Comparison of ENCODE assay signal across 16 cellular contexts in the genomic region with DNA sequence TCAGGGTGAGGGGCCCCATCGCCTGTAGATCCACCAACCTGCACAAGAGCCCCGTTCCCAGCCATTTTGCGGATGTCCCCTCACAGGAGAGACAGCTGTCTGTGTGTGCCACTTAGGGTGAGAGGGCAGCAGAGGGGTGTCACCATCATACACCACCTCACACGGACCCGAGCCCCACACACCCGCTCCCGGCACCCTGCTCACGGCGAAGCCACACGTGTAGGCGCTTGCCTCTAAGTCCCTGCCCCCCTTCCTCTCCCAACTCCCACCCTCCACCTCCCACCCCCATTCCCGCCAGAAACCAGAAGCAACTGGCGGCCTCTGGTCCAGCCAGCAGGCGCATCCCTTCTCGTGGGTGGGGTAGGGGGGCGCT. TPM values are rescaled to one million over a fixed set of nuclear protein-coding genes. Genes with fewer than 3 reads are reported as not detected.
A peak's percentile ranks its signal among the peaks of the same experiment; 100 is the strongest.
DNase-seq lines count a peak whose midpoint lies in the region; ATAC-seq, FAIRE-seq and TF ChIP-seq lines count a peak whose summit lies in the region.
"Had no signal": no experiment of that assay in that cellular context is flagged by ENCODE, and none has a peak within 500 bp of the region (broad histone marks: within the 10 kb centered on the region; RNA-seq: fewer than 3 reads in every experiment).

No MANE protein-coding gene starts in this region.

- H3K27me3 ChIP-seq in BE2C (no peaks in the 10 kb centered on the region), H7 (ENCODE audit: control insufficient read depth, insufficient read depth, low read length) (peaks cover 24% of the 10 kb centered on the region), GM23248 (replicated peaks; ENCODE audit: insufficient read depth) (no peaks in the 10 kb centered on the region)

- H3K4me1 ChIP-seq in BE2C: peaks cover 3% of the 10 kb centered on the region; the same call in 1 of the 2 replicates
- no peaks in the 10 kb centered on the region for H3K4me1 ChIP-seq in GM23248 (ENCODE audit: insufficient read depth)

- H3K9me3 ChIP-seq in BE2C: no peaks in the 10 kb centered on the region
- no peaks in the 10 kb centered on the region for H3K9me3 ChIP-seq in GM23248 (ENCODE audit: low read depth)
- H3K9me3 ChIP-seq: breast epithelium, uterus had no signal

- no peaks in the 10 kb centered on the region for H3K36me3 Mint-ChIP-seq in activated B cell treated with CpG ODN at 0.5 μM for 24 hours (ENCODE audit: low read depth)
- no peaks in the 10 kb centered on the region for H3K36me3 Mint-ChIP-seq in mesothelial cell of epicardium
- H3K36me3 Mint-ChIP-seq: CD8-positive, alpha-beta T cell had no signal

- TF ChIP-seq CTCF in BE2C (IDR thresholded peaks at IDR 0.05; ENCODE audit: low read depth, low read length) (no peak), activated B cell treated with CpG ODN at 0.5 μM for 24 hours (IDR thresholded peaks at IDR 0.05) (no peak), mesothelial cell of epicardium (IDR thresholded peaks at IDR 0.05; ENCODE audit: unreplicated experiment) (no peak)

- CTCF ChIA-PET in activated B cell treated with CpG ODN at 0.5 μM for 24 hours (lab: Charles Lee): interaction anchor here (0.8 kb wide), 1 partner anchor 146 kb away, joined by 3 read pairs; no protein-coding TSS in a partner anchor

- no peaks in the 10 kb centered on the region for H3K9me3 Mint-ChIP-seq in activated B cell treated with CpG ODN at 0.5 μM for 24 hours
- H3K9me3 Mint-ChIP-seq in mesothelial cell of epicardium: no peaks in the 10 kb centered on the region
- H3K9me3 Mint-ChIP-seq: CD8-positive, alpha-beta T cell had no signal

- H3K9ac ChIP-seq in GM23248: no peak overlapping the region

- peaks cover 35% of the 10 kb centered on the region for H3K4me1 Mint-ChIP-seq in activated B cell treated with CpG ODN at 0.5 μM for 24 hours
- peaks cover 12% of the 10 kb centered on the region for H3K4me1 Mint-ChIP-seq in mesothelial cell of epicardium

- FAIRE-seq in frontal cortex (lab: Jason Lieb, UNC): no peak
- FAIRE-seq: K562, TTC549 had no signal

- POLR2A ChIA-PET in activated B cell treated with CpG ODN at 0.5 μM for 24 hours (lab: Charles Lee): no interaction called here

- no peak overlapping the region for H2AFZ ChIP-seq in GM23248

- peaks cover 53% of the 10 kb centered on the region for H3K27me3 Mint-ChIP-seq in activated B cell treated with CpG ODN at 0.5 μM for 24 hours
- peaks cover 58% of the 10 kb centered on the region for H3K27me3 Mint-ChIP-seq in mesothelial cell of epicardium (ENCODE audit: low read depth)

- intact Hi-C loops in activated B cell treated with CpG ODN at 0.5 μM for 24 hours (cut with micrococcal nuclease): loop anchor here (10.0 kb wide), 2 partner anchors 387 to 707 kb away; partner anchors contain the start of genes EIF3K, MAP4K1, MRPS12 and SARS2

- H3F3A ChIP-seq in GM23248 (ENCODE audit: insufficient read depth): peaks cover 6% of the 10 kb centered on the region; the same call in 1 of the 2 replicates

- no peak overlapping the region for H3K27ac ChIP-seq in GM23248
- H3K27ac ChIP-seq: breast epithelium, uterus had no signal

- in situ Hi-C loops in GM23248 (cut with MboI): no loop called here

- H3K4me2 ChIP-seq in GM23248 (ENCODE audit: unreplicated experiment): no peak overlapping the region

- 23 to 66% methylated on average over 3 to 16 of the region's 16 CpGs for WGBS in GM23248 (ENCODE audit: low coverage in 1 of 2, low lambda C conversion rate in 2 of 2, missing lambda C conversion rate in 2 of 2), 2 experiments

- no peak overlapping the region for H3K27ac Mint-ChIP-seq in activated B cell treated with CpG ODN at 0.5 μM for 24 hours
- H3K27ac Mint-ChIP-seq in mesothelial cell of epicardium: no peak overlapping the region
- H3K27ac Mint-ChIP-seq: CD8-positive, alpha-beta T cell had no signal

- DNase-seq in BE2C (peak; percentile 73), H7 (no peak), activated B cell treated with CpG ODN at 0.5 μM for 24 hours (no peak), mesothelial cell of epicardium (ENCODE audit: low spot score in 2 of 2, unreplicated experiment in 2 of 2) (no peak), NCI-H1436 treated with DMSO at 0.1 percent for 48 hours (lab: John Stamatoyannopoulos, UW) (no peak), GM23248 (no peak), frontal cortex (ENCODE audit: low spot score in 2 of 2) (no peak)
- DNase-seq: activated CD8-positive, alpha-beta memory T cell treated with anti-CD3 and anti-CD28 coated beads for 24 hours; activated naive CD4-positive, alpha-beta T cell; CD8-positive, alpha-beta T cell; GDM1; left cardiac atrium; uterus had no signal

- no peaks in the 10 kb centered on the region for H3K79me2 ChIP-seq in GM23248 (ENCODE audit: insufficient read depth)

- no peaks in the 10 kb centered on the region for H4K20me1 ChIP-seq in GM23248 (ENCODE audit: insufficient read depth)

- H3K4me3 ChIP-seq in BE2C (ENCODE audit: low read depth, low read length): peak overlapping the region; percentile 19
- peak overlapping the region; percentile 31 for H3K4me3 ChIP-seq in H7 (ENCODE audit: insufficient read depth, low read depth, low read length)
- no peak overlapping the region for H3K4me3 ChIP-seq in GM23248
- H3K4me3 ChIP-seq: K562, uterus had no signal

- H3K36me3 ChIP-seq in BE2C: no peaks in the 10 kb centered on the region
- H3K36me3 ChIP-seq in H7 (replicated peaks; ENCODE audit: control insufficient read depth, insufficient read depth, low read length): no peaks in the 10 kb centered on the region
- no peaks in the 10 kb centered on the region for H3K36me3 ChIP-seq in GM23248 (ENCODE audit: low read depth)
- H3K36me3 ChIP-seq: breast epithelium, uterus had no signal

- H3K4me3 Mint-ChIP-seq in activated B cell treated with CpG ODN at 0.5 μM for 24 hours (peak overlapping the region; percentile 19), mesothelial cell of epicardium (peak overlapping the region; percentile 25)
- H3K4me3 Mint-ChIP-seq: CD8-positive, alpha-beta T cell had no signal

- H3K9me2 ChIP-seq in GM23248 (ENCODE audit: insufficient read depth): no peaks in the 10 kb centered on the region

- ATAC-seq in activated B cell treated with CpG ODN at 0.5 μM for 24 hours (ENCODE audit: low read depth): no peak
- ATAC-seq: CD8-positive, alpha-beta T cell; K562; left cardiac atrium had no signal

RNA-seq across cellular contexts. Expression of gene DPF1, which starts 4.0 kb away (rescaled TPM):
- 21.2 TPM for polyA plus RNA-seq in BE2C (2012; ENCODE audit: insufficient read depth, insufficient read length, low read depth)
- 3.0 and 5.5 TPM in 2 replicates for total RNA-seq in H7 (2014; rRNA removed; shearing (Covaris generic))
- not detected in 2 replicates for total RNA-seq in activated B cell treated with CpG ODN at 0.5 μM for 24 hours
- 3.9 to 4.2 TPM (median 4.0 TPM) in 3 replicates for total RNA-seq in mesothelial cell of epicardium
- 2.4 and 5.2 TPM in 2 replicates for total RNA-seq in GM23248 (2014; rRNA removed; shearing (Covaris generic))
- polyA plus RNA-seq in GM23248 (2016; fragmentation: Nextera tagmentation; extraction: Ambion mirVana): 1.5 and 2.3 TPM in 2 replicates
- 39.9 TPM for total RNA-seq in frontal cortex
- total RNA-seq: breast epithelium; CD8-positive, alpha-beta T cell had no signal

RNA-seq across cellular contexts. Expression of gene PPP1R14A, which starts 28.2 kb away (rescaled TPM):
- 11.5 TPM for polyA plus RNA-seq in BE2C (2012; ENCODE audit: insufficient read depth, insufficient read length, low read depth)
- 3.5 and 3.7 TPM in 2 replicates for total RNA-seq in H7 (2014; rRNA removed; shearing (Covaris generic))
- total RNA-seq in activated B cell treated with CpG ODN at 0.5 μM for 24 hours (17.2 and 17.4 TPM in 2 replicates), mesothelial cell of epicardium (13.6 to 14.8 TPM (median 13.8 TPM) in 3 replicates), frontal cortex (not detected)
- 0.65 TPM in 1 of 2 replicates, not detected in the other for total RNA-seq in GM23248 (2014; rRNA removed; shearing (Covaris generic))
- polyA plus RNA-seq in GM23248 (2016; fragmentation: Nextera tagmentation; extraction: Ambion mirVana): 4.0 and 5.3 TPM in 2 replicates
- total RNA-seq: CD8-positive, alpha-beta T cell had no signal

RNA-seq across cellular contexts. Expression of gene SPINT2, which starts 36.4 kb away (rescaled TPM):
- polyA plus RNA-seq in BE2C (2012; ENCODE audit: insufficient read depth, insufficient read length, low read depth): 0.76 TPM
- 143 and 153 TPM in 2 replicates for total RNA-seq in H7 (2014; rRNA removed; shearing (Covaris generic))
- total RNA-seq in activated B cell treated with CpG ODN at 0.5 μM for 24 hours: 70.3 and 73.4 TPM in 2 replicates
- total RNA-seq in mesothelial cell of epicardium: 277 to 312 TPM (median 299 TPM) in 3 replicates
- total RNA-seq in GM23248 (2014; rRNA removed; shearing (Covaris generic)): 3.2 and 9.5 TPM in 2 replicates
- polyA plus RNA-seq in GM23248 (2016; fragmentation: Nextera tagmentation; extraction: Ambion mirVana): 9.3 and 9.8 TPM in 2 replicates
- 104 TPM for total RNA-seq in frontal cortex
